In genomic region chr4:37531156-37531555, GRCh38 we compare ENCODE assay signal across 21 cellular contexts.
"Had no signal": no experiment of that assay in that cellular context is flagged by ENCODE, and none has a peak within 500 bp of the region (broad histone marks: within the 10 kb centered on the region; RNA-seq: fewer than 3 reads in every experiment).

No MANE protein-coding gene starts in this region.

- H3K4me1 Mint-ChIP-seq: immature natural killer cell; memory B cell; stimulated activated naive B cell treated with anti-CD40 and anti-IgM and Interleukin-4, amounts not matched to agents 10 μg/mL and 1 μg/mL and 100 μg/mL, for 72 hours; stimulated activated naive CD8-positive, alpha-beta T cell treated with anti-CD3 and anti-CD28 coated beads, Interleukin-15, amount 100 ng/mL, for 72 hours had no signal

- DNase-seq: colonic mucosa; effector CD8-positive, alpha-beta T cell; gastrocnemius medialis; glutamatergic neuron; immature natural killer cell; left cardiac atrium; left ventricle myocardium inferior; lower lobe of right lung; midbrain; nucleus accumbens; pancreas; retina; sigmoid colon; stimulated activated CD4-positive, alpha-beta T cell treated with anti-CD3 and anti-CD28 coated beads, Interleukin-2, amount 100 ng/mL, for 24 hours; stimulated activated CD4-positive, alpha-beta T cell treated with anti-CD3 and anti-CD28 coated beads, Interleukin-4, amount 100 ng/mL, for 4 hours; stimulated activated naive B cell treated with anti-CD40 and anti-IgM and Interleukin-4, amounts not matched to agents 10 μg/mL and 1 μg/mL and 100 μg/mL, for 72 hours; stimulated activated naive CD8-positive, alpha-beta T cell treated with anti-CD3 and anti-CD28 coated beads, Interleukin-15, amount 100 ng/mL, for 72 hours; testis had no signal

- ATAC-seq: gastrocnemius medialis; left cardiac atrium; lower lobe of right lung; natural killer cell treated with Interleukin-12 subunit alpha and Interleukin-12 subunit beta and Interleukin-15 and Interleukin-18, amount 100 ng/mL, for 72 hours; pancreas; stimulated activated naive B cell treated with anti-CD40 and anti-IgM and Interleukin-4, amounts not matched to agents 10 μg/mL and 1 μg/mL and 100 μg/mL, for 72 hours; stimulated activated naive CD8-positive, alpha-beta T cell treated with anti-CD3 and anti-CD28 coated beads, Interleukin-15, amount 100 ng/mL, for 72 hours had no signal

- H3K9me3 Mint-ChIP-seq: memory B cell; natural killer cell treated with Interleukin-12 subunit alpha and Interleukin-12 subunit beta and Interleukin-15 and Interleukin-18, amount 100 ng/mL, for 72 hours; stimulated activated naive B cell treated with anti-CD40 and anti-IgM and Interleukin-4, amounts not matched to agents 10 μg/mL and 1 μg/mL and 100 μg/mL, for 72 hours; stimulated activated naive CD8-positive, alpha-beta T cell treated with anti-CD3 and anti-CD28 coated beads, Interleukin-15, amount 100 ng/mL, for 72 hours had no signal

- H3K36me3 Mint-ChIP-seq: immature natural killer cell; memory B cell; natural killer cell treated with Interleukin-12 subunit alpha and Interleukin-12 subunit beta and Interleukin-15 and Interleukin-18, amount 100 ng/mL, for 72 hours; neural progenitor cell; stimulated activated naive B cell treated with anti-CD40 and anti-IgM and Interleukin-4, amounts not matched to agents 10 μg/mL and 1 μg/mL and 100 μg/mL, for 72 hours had no signal

- H3K27me3 Mint-ChIP-seq: memory B cell; stimulated activated naive CD8-positive, alpha-beta T cell treated with anti-CD3 and anti-CD28 coated beads, Interleukin-15, amount 100 ng/mL, for 72 hours had no signal

- H3K4me3 Mint-ChIP-seq: immature natural killer cell; memory B cell; natural killer cell treated with Interleukin-12 subunit alpha and Interleukin-12 subunit beta and Interleukin-15 and Interleukin-18, amount 100 ng/mL, for 72 hours; neural progenitor cell; stimulated activated naive B cell treated with anti-CD40 and anti-IgM and Interleukin-4, amounts not matched to agents 10 μg/mL and 1 μg/mL and 100 μg/mL, for 72 hours; stimulated activated naive CD8-positive, alpha-beta T cell treated with anti-CD3 and anti-CD28 coated beads, Interleukin-15, amount 100 ng/mL, for 72 hours had no signal

- H3K27ac Mint-ChIP-seq: immature natural killer cell; memory B cell; natural killer cell treated with Interleukin-12 subunit alpha and Interleukin-12 subunit beta and Interleukin-15 and Interleukin-18, amount 100 ng/mL, for 72 hours; neural progenitor cell; stimulated activated naive B cell treated with anti-CD40 and anti-IgM and Interleukin-4, amounts not matched to agents 10 μg/mL and 1 μg/mL and 100 μg/mL, for 72 hours; stimulated activated naive CD8-positive, alpha-beta T cell treated with anti-CD3 and anti-CD28 coated beads, Interleukin-15, amount 100 ng/mL, for 72 hours had no signal
